ENCODE assay signal across 3 cellular contexts in genomic region chr16:17336501-17336900, GRCh38.
TF ChIP-seq lines count a peak whose summit lies in the region.

No MANE protein-coding gene starts in this region.

TF ChIP-seq in SK-N-SH treated with all-trans-retinoic acid at 6 μM for 48 hours, 23 proteins besides CTCF, POLR2A, EP300 and RAD21 (continued from another document):
- TF ChIP-seq ZNF70 (CRISPR knock-in tag; IDR thresholded peaks at IDR 0.05) (no peak), GLIS3 (CRISPR knock-in tag; IDR thresholded peaks at IDR 0.05) (no peak), ISL1 (CRISPR knock-in tag; IDR thresholded peaks at IDR 0.05) (no peak), BACH2 (CRISPR knock-in tag; IDR thresholded peaks at IDR 0.05; ENCODE audit: borderline replicate concordance) (no peak), TOX (CRISPR knock-in tag; IDR thresholded peaks at IDR 0.05; ENCODE audit: borderline replicate concordance) (no peak)
TF ChIP-seq in SK-N-SH treated with all-trans-retinoic acid at 6 μM for 48 hours: peak in this region for 0.

TF ChIP-seq in SK-N-SH, 30 proteins besides CTCF, POLR2A, EP300 and RAD21:
- TF ChIP-seq EZH2phosphoT487 (IDR thresholded peaks at IDR 0.05; ENCODE audit: borderline replicate concordance, low read depth) (no peak), NRF1 (IDR thresholded peaks at IDR 0.05; ENCODE audit: low read depth, low read length) (no peak)
- TF ChIP-seq, protein P1, sequence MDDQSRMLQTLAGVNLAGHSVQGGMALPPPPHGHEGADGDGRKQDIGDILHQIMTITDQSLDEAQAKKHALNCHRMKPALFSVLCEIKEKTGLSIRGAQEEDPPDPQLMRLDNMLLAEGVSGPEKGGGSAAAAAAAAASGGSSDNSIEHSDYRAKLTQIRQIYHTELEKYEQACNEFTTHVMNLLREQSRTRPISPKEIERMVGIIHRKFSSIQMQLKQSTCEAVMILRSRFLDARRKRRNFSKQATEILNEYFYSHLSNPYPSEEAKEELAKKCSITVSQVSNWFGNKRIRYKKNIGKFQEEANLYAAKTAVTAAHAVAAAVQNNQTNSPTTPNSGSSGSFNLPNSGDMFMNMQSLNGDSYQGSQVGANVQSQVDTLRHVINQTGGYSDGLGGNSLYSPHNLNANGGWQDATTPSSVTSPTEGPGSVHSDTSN (IDR thresholded peaks at IDR 0.05) = no peak

TF ChIP-seq in H1, 55 proteins besides CTCF, POLR2A, EP300 and RAD21 (continued from another document):
- TF ChIP-seq USF2 (IDR thresholded peaks at IDR 0.05; ENCODE audit: low read length) (no peak), EGR1 (IDR thresholded peaks at IDR 0.05; ENCODE audit: borderline replicate concordance, low read depth, low read length) (no peak), SIRT6 (IDR thresholded peaks at IDR 0.05; ENCODE audit: low read length) (no peak), SUZ12 (IDR thresholded peaks at IDR 0.05; ENCODE audit: low read length) (no peak)
